Comparison of ENCODE assay signal across 9 cellular contexts in the genomic region with DNA sequence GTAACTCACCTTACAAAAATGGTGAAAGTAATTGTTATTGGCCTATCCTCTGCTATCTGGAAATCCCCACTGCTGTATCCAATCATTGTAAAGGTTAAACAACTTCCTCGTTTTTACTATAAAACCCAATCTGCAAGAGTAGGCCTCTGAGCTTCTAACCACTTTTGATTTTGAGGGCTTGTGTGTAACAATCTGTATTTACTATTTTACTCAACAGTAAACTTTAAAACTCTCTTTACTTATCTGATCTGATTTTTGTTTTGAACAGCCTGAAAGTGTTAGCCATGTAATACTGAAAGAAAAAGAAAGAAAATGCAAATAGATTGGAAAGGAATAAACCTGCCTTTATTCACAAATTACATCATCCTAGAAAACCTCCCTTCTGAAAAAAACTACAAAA.
A peak's percentile ranks its signal among the peaks of the same experiment; 100 is the strongest.
DNase-seq lines count a peak whose midpoint lies in the region; ATAC-seq, FAIRE-seq and TF ChIP-seq lines count a peak whose summit lies in the region.
"Had no signal": no experiment of that assay in that cellular context is flagged by ENCODE, and none has a peak within 500 bp of the region (broad histone marks: within the 10 kb centered on the region; RNA-seq: fewer than 3 reads in every experiment).

No MANE protein-coding gene starts in this region.

- TF ChIP-seq CTCF in omental fat pad (IDR thresholded peaks at IDR 0.05), result no peak

- no peak for TF ChIP-seq POLR2A in GM12891 (IDR thresholded peaks at IDR 0.05; ENCODE audit: low read depth, low read length)

- H3K27ac Mint-ChIP-seq in activated T-helper 1 cell treated with anti-CD3 and anti-CD28 coated beads, Interleukin-12 subunit alpha, Interleukin-12 subunit beta, Interleukin-2, Interleukin-4 antibody, amounts not matched to agents 30 ng/mL and 10 ng/mL and 1 ng/mL, durations not matched to agents 14 hours and 24 hours and 36 hours, result peak overlapping the region; percentile 88

- ATAC-seq in GM19452 (IDR thresholded peaks at IDR 0.05; ENCODE audit: unreplicated experiment) (peak; percentile 88), HG03095 (IDR thresholded peaks at IDR 0.05; ENCODE audit: unreplicated experiment) (peak; percentile 82), omental fat pad (ENCODE audit: low FRiP score) (no peak)

- H3K4me3 Mint-ChIP-seq in activated T-helper 1 cell treated with anti-CD3 and anti-CD28 coated beads, Interleukin-12 subunit alpha, Interleukin-12 subunit beta, Interleukin-2, Interleukin-4 antibody, amounts not matched to agents 30 ng/mL and 10 ng/mL and 1 ng/mL, durations not matched to agents 14 hours and 24 hours and 36 hours, result peak overlapping the region; percentile 63

- H3K36me3 Mint-ChIP-seq in activated T-helper 1 cell treated with anti-CD3 and anti-CD28 coated beads, Interleukin-12 subunit alpha, Interleukin-12 subunit beta, Interleukin-2, Interleukin-4 antibody, amounts not matched to agents 30 ng/mL and 10 ng/mL and 1 ng/mL, durations not matched to agents 14 hours and 24 hours and 36 hours (ENCODE audit: low read depth), result peaks cover 16% of the 10 kb centered on the region

- peak; percentile 45 for FAIRE-seq in GM12891 (lab: Jason Lieb, UNC)

- intact Hi-C loops in activated T-helper 1 cell treated with anti-CD3 and anti-CD28 coated beads, Interleukin-12 subunit alpha, Interleukin-12 subunit beta, Interleukin-2, Interleukin-4 antibody, amounts not matched to agents 30 ng/mL and 10 ng/mL and 1 ng/mL, durations not matched to agents 14 hours and 24 hours and 36 hours (cut with micrococcal nuclease), result loop anchor here (1.0 to 10.0 kb wide), 14 partner anchors 8 to 1364 kb away; partner anchors contain the start of genes ABCE1, ANAPC10, LSM6 and MMAA

- no peaks in the 10 kb centered on the region for H3K27me3 Mint-ChIP-seq in activated T-helper 1 cell treated with anti-CD3 and anti-CD28 coated beads, Interleukin-12 subunit alpha, Interleukin-12 subunit beta, Interleukin-2, Interleukin-4 antibody, amounts not matched to agents 30 ng/mL and 10 ng/mL and 1 ng/mL, durations not matched to agents 14 hours and 24 hours and 36 hours (ENCODE audit: insufficient read depth)

- DNase-seq in GM12891 (ENCODE audit: insufficient read length, low spot score) (no peak), omental fat pad (ENCODE audit: low spot score) (no peak), NCI-H1092 treated with DMSO at 0.1 percent for 48 hours (lab: John Stamatoyannopoulos, UW) (no peak), kidney glomerular epithelial cell (lab: John Stamatoyannopoulos, UW) (no peak), middle frontal gyrus (ENCODE audit: extremely low spot score, low spot score) (no peak)
- no peak for DNase-seq in activated T-helper 1 cell treated with anti-CD3 and anti-CD28 coated beads, Interleukin-12 subunit alpha, Interleukin-12 subunit beta, Interleukin-2, Interleukin-4 antibody, amounts not matched to agents 30 ng/mL and 10 ng/mL and 1 ng/mL, durations not matched to agents 14 hours and 24 hours and 36 hours (ENCODE audit: low spot score)
- DNase-seq: IMR-90 had no signal

- H3K4me1 Mint-ChIP-seq in activated T-helper 1 cell treated with anti-CD3 and anti-CD28 coated beads, Interleukin-12 subunit alpha, Interleukin-12 subunit beta, Interleukin-2, Interleukin-4 antibody, amounts not matched to agents 30 ng/mL and 10 ng/mL and 1 ng/mL, durations not matched to agents 14 hours and 24 hours and 36 hours (ENCODE audit: low read depth), result peaks cover 26% of the 10 kb centered on the region

- H3K9me3 Mint-ChIP-seq in activated T-helper 1 cell treated with anti-CD3 and anti-CD28 coated beads, Interleukin-12 subunit alpha, Interleukin-12 subunit beta, Interleukin-2, Interleukin-4 antibody, amounts not matched to agents 30 ng/mL and 10 ng/mL and 1 ng/mL, durations not matched to agents 14 hours and 24 hours and 36 hours, result peaks cover 6% of the 10 kb centered on the region

TF ChIP-seq in GM12891, 5 proteins besides CTCF, POLR2A, EP300 and RAD21:
- TF ChIP-seq POLR2AphosphoS5 (IDR thresholded peaks at IDR 0.05; ENCODE audit: low read depth, low read length) (no peak), SPI1 (IDR thresholded peaks at IDR 0.05; ENCODE audit: low read depth, low read length) (no peak), TAF1 (IDR thresholded peaks at IDR 0.05; ENCODE audit: low read depth, low read length) (no peak), PAX5 (IDR thresholded peaks at IDR 0.05; ENCODE audit: insufficient read depth, low read length, severe bottlenecking) (no peak), POU2F2 (IDR thresholded peaks at IDR 0.05; ENCODE audit: low read depth, low read length) (no peak)
TF ChIP-seq in GM12891: peak in this region for 0.
